In genomic region chr5:54630738-54631369, GRCh38 we compare ENCODE assay signal across 23 cellular contexts.
A peak's percentile ranks its signal among the peaks of the same experiment; 100 is the strongest.
DNase-seq lines count a peak whose midpoint lies in the region; ATAC-seq and TF ChIP-seq lines count a peak whose summit lies in the region.
"Had no signal": no experiment of that assay in that cellular context is flagged by ENCODE, and none has a peak within 500 bp of the region (broad histone marks: within the 10 kb centered on the region; RNA-seq: fewer than 3 reads in every experiment).

No MANE protein-coding gene starts in this region.

- H3K27ac Mint-ChIP-seq in nephron, result peak overlapping the region; percentile 49 to 81 (median 75)
- H3K27ac Mint-ChIP-seq: activated CD4-positive, alpha-beta T cell treated with anti-CD3 and anti-CD28 coated beads, Interleukin-2, amount 10 ng/mL, durations not matched to agents 24 days and 14 days; activated naive CD4-positive, alpha-beta T cell treated with anti-CD3 and anti-CD28 coated beads, Interleukin-2, amount 10 ng/mL, durations not matched to agents 7 days and 5 days; activated T-cell treated with anti-CD3 and anti-CD28 coated beads, Interleukin-2, amount 50 U/mL, for 72 hours; CD4-positive, alpha-beta T cell; endodermal cell; IgD-negative memory B cell; T-helper 1 cell treated with Interleukin-12 subunit alpha and Interleukin-12 subunit beta and Interleukin-4 antibody, amounts not matched to agents 30 μg/mL and 1 μg/mL, for 36 hours had no signal

- no peaks in the 10 kb centered on the region for H3K9me3 ChIP-seq in adipocyte (ENCODE audit: control insufficient read depth, low read length)
- H3K9me3 ChIP-seq: neutrophil, SJSA1, upper lobe of left lung had no signal

- peaks cover 27% of the 10 kb centered on the region for H3K4me1 Mint-ChIP-seq in nephron
- H3K4me1 Mint-ChIP-seq: activated naive CD4-positive, alpha-beta T cell treated with anti-CD3 and anti-CD28 coated beads, Interleukin-2, amount 10 ng/mL, durations not matched to agents 7 days and 5 days had no signal

- H3K27me3 Mint-ChIP-seq in nephron (ENCODE audit: low read depth), result peaks cover 3% of the 10 kb centered on the region
- H3K27me3 Mint-ChIP-seq: activated CD4-positive, alpha-beta T cell treated with anti-CD3 and anti-CD28 coated beads, Interleukin-2, amount 10 ng/mL, durations not matched to agents 24 days and 14 days; CD4-positive, alpha-beta T cell; IgD-negative memory B cell had no signal

- H3K9me3 Mint-ChIP-seq in nephron, result no peaks in the 10 kb centered on the region

- no peaks in the 10 kb centered on the region for H3K36me3 ChIP-seq in adipocyte (ENCODE audit: control insufficient read depth, insufficient read depth, low read length, severe bottlenecking)
- H3K36me3 ChIP-seq: neutrophil, SJSA1, upper lobe of left lung had no signal

- peaks cover 19% of the 10 kb centered on the region for H3K4me1 ChIP-seq in adipocyte (ENCODE audit: control insufficient read depth, insufficient read depth, low read length)
- H3K4me1 ChIP-seq: SJSA1 had no signal

- DNase-seq in AG20443 (ENCODE audit: low spot score) (peak; percentile 73), adipocyte (ENCODE audit: low read depth) (peak; percentile 71), fibroblast of pulmonary artery (ENCODE audit: low read depth) (peak; percentile 51), cerebellum (ENCODE audit: low spot score) (no peak), C1 segment of cervical spinal cord (lab: John Stamatoyannopoulos, UW) (no peak)
- DNase-seq: activated CD4-positive, alpha-beta T cell treated with anti-CD3 and anti-CD28 coated beads, Interleukin-2, amount 10 ng/mL, durations not matched to agents 24 days and 14 days; activated naive CD4-positive, alpha-beta T cell treated with anti-CD3 and anti-CD28 coated beads, Interleukin-2, amount 10 ng/mL, durations not matched to agents 7 days and 5 days; activated T-cell treated with anti-CD3 and anti-CD28 coated beads, Interleukin-2, amount 50 U/mL, for 72 hours; CD4-positive, alpha-beta T cell; DMS 273 treated with DMSO at 0.1 percent for 48 hours; endodermal cell; H7; NCI-H510A; NK-92 treated with Interleukin-12 subunit alpha and Interleukin-12 subunit beta, amount 100 ng/mL, for 24 hours; stimulated activated CD8-positive, alpha-beta memory T cell treated with anti-CD3 and anti-CD28 coated beads, Interleukin-4, amount 100 ng/mL, for 48 hours; upper lobe of left lung had no signal

- H3K36me3 Mint-ChIP-seq in nephron (ENCODE audit: low read depth), result no peaks in the 10 kb centered on the region

- ATAC-seq in HG02642 (IDR thresholded peaks at IDR 0.05; ENCODE audit: poor library complexity, unreplicated experiment), result no peak
- ATAC-seq: activated T-cell treated with anti-CD3 and anti-CD28 coated beads, Interleukin-2, amount 50 U/mL, for 72 hours; Panc1 had no signal

- no peak overlapping the region for H3K4me3 Mint-ChIP-seq in nephron
- H3K4me3 Mint-ChIP-seq: activated CD4-positive, alpha-beta T cell treated with anti-CD3 and anti-CD28 coated beads, Interleukin-2, amount 10 ng/mL, durations not matched to agents 24 days and 14 days; activated naive CD4-positive, alpha-beta T cell treated with anti-CD3 and anti-CD28 coated beads, Interleukin-2, amount 10 ng/mL, durations not matched to agents 7 days and 5 days; activated T-cell treated with anti-CD3 and anti-CD28 coated beads, Interleukin-2, amount 50 U/mL, for 72 hours; CD4-positive, alpha-beta T cell; endodermal cell; IgD-negative memory B cell; T-helper 1 cell treated with Interleukin-12 subunit alpha and Interleukin-12 subunit beta and Interleukin-4 antibody, amounts not matched to agents 30 μg/mL and 1 μg/mL, for 36 hours had no signal

- TF ChIP-seq CTCF in fibroblast of pulmonary artery (IDR thresholded peaks at IDR 0.05; ENCODE audit: low read length, missing control alignments), result no peak
- TF ChIP-seq CTCF in nephron (IDR thresholded peaks at IDR 0.05; ENCODE audit: unreplicated experiment in 3 of 3), result no peak

- H3K9ac ChIP-seq in adipocyte (ENCODE audit: low read length), result no peak overlapping the region

- no peaks in the 10 kb centered on the region for H3K27me3 ChIP-seq in adipocyte (replicated peaks; ENCODE audit: control insufficient read depth, insufficient read depth, low read length)
- H3K27me3 ChIP-seq: neutrophil, SJSA1, upper lobe of left lung had no signal

- no peak overlapping the region for H3K4me3 ChIP-seq in adipocyte (ENCODE audit: low read length)
- no peak overlapping the region for H3K4me3 ChIP-seq in fibroblast of pulmonary artery (replicated peaks; ENCODE audit: low read depth, low read length)
- H3K4me3 ChIP-seq: SJSA1, upper lobe of left lung had no signal

Comparison
In these comparisons a context has a peak if more than half of its experiments do, and no peak if none do; other contexts are left out.
1. DNase-seq: peak in AG20443 (single experiment), adipocyte (single experiment) and fibroblast of pulmonary artery (single experiment); none in cerebellum (single experiment) and C1 segment of cervical spinal cord (0 of 14).